Comparison of ENCODE assay signal across 8 cellular contexts in the genomic region with DNA sequence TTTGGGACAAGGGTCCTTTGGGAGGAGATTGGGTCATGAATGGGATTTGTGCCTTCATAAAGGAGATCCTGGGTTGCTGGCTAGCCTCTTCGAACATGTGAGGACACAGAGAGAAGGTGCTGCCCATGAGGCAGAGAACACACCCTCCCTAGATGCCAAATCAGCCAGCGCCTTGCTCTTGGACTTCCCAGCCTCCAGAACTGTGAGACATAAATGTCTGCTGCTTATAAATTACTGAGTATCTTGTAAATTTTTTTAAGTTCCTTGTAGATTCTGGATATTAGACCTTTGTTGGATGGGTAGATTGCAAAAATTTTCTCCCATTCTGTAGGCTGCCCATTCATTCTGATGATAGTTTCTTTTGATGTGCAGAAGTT.
"Had no signal": no experiment of that assay in that cellular context is flagged by ENCODE, and none has a peak within 500 bp of the region (broad histone marks: within the 10 kb centered on the region; RNA-seq: fewer than 3 reads in every experiment).

No MANE protein-coding gene starts in this region.

- H3K4me3 Mint-ChIP-seq: HFFc6 had no signal

- H3K27ac Mint-ChIP-seq: HFFc6, IgD-negative memory B cell had no signal

- H3K4me3 ChIP-seq: GM23248, HAP-1 had no signal

- DNase-seq: GM23248, GOT3, H7, HFFc6, KG1 had no signal

- ATAC-seq: HCT116 had no signal

- H3K9ac ChIP-seq: GM23248 had no signal

- H3K4me1 ChIP-seq: HAP-1 had no signal

- H3K27ac ChIP-seq: GM23248 had no signal

- H2AFZ ChIP-seq: GM23248 had no signal

- H3K9me3 Mint-ChIP-seq: HFFc6 had no signal

- H3K9me3 ChIP-seq: HAP-1 had no signal

- H3K36me3 ChIP-seq: HAP-1 had no signal
